In the genomic region with DNA sequence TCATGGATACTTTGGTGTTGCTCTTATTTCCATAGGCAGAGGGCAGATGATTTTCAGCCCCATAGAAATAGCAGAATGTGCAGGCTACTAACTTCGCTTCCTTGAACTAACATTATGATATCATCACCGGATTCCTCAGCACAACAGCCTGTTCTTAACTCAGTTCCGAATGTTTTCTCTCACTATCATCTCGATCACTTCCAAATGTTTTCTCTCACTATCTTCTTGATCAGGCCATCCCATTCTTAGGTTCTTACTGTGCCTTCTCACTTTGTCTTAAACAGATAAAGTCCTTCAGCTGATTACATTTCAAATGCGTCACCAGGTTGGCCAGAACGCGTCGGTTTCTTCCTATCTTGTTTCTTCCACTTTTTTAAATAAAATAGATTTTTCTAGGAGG, we compare ENCODE assay signal across 1 cellular context.
TF ChIP-seq lines count a peak whose summit lies in the region.

No MANE protein-coding gene starts in this region.

TF ChIP-seq in H1, 55 proteins besides CTCF, POLR2A, EP300 and RAD21:
- TF ChIP-seq SAP30 (IDR thresholded peaks at IDR 0.05; ENCODE audit: insufficient read depth, insufficient replicate concordance, low read length), result no peak
- TF ChIP-seq CTBP2 (IDR thresholded peaks at IDR 0.05; ENCODE audit: borderline replicate concordance, insufficient read depth, insufficient read length, low read length), result no peak
- no peak for TF ChIP-seq EZH2 (IDR thresholded peaks at IDR 0.05; ENCODE audit: low read depth, low read length, severe bottlenecking)
- TF ChIP-seq, protein P1, sequence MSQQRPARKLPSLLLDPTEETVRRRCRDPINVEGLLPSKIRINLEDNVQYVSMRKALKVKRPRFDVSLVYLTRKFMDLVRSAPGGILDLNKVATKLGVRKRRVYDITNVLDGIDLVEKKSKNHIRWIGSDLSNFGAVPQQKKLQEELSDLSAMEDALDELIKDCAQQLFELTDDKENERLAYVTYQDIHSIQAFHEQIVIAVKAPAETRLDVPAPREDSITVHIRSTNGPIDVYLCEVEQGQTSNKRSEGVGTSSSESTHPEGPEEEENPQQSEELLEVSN (IDR thresholded peaks at IDR 0.05), result no peak
- TF ChIP-seq TBP (IDR thresholded peaks at IDR 0.05; ENCODE audit: low read depth, low read length), result no peak
- TF ChIP-seq CHD1 (IDR thresholded peaks at IDR 0.05; ENCODE audit: low read depth, low read length), result no peak
- TF ChIP-seq GTF2F1 (IDR thresholded peaks at IDR 0.05; ENCODE audit: borderline replicate concordance, low read depth, low read length), result no peak
- no peak for TF ChIP-seq MAFK (IDR thresholded peaks at IDR 0.05; ENCODE audit: low read depth, low read length)
- TF ChIP-seq EGR1 (IDR thresholded peaks at IDR 0.05; ENCODE audit: borderline replicate concordance, low read depth, low read length), result no peak
- TF ChIP-seq SIRT6 (IDR thresholded peaks at IDR 0.05; ENCODE audit: low read length), result no peak
- TF ChIP-seq, protein P2, sequence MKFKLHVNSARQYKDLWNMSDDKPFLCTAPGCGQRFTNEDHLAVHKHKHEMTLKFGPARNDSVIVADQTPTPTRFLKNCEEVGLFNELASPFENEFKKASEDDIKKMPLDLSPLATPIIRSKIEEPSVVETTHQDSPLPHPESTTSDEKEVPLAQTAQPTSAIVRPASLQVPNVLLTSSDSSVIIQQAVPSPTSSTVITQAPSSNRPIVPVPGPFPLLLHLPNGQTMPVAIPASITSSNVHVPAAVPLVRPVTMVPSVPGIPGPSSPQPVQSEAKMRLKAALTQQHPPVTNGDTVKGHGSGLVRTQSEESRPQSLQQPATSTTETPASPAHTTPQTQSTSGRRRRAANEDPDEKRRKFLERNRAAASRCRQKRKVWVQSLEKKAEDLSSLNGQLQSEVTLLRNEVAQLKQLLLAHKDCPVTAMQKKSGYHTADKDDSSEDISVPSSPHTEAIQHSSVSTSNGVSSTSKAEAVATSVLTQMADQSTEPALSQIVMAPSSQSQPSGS (IDR thresholded peaks at IDR 0.05; ENCODE audit: low read length), result no peak
- no peak for TF ChIP-seq JUND (IDR thresholded peaks at IDR 0.05; ENCODE audit: low read length)
